31 cellular contexts compared by ENCODE assay signal in genomic region chr5:5183933-5184332, GRCh38. TPM values are rescaled to one million over a fixed set of nuclear protein-coding genes. Genes with fewer than 3 reads are reported as not detected.
"Had no signal": no experiment of that assay in that cellular context is flagged by ENCODE, and none has a peak within 500 bp of the region (broad histone marks: within the 10 kb centered on the region; RNA-seq: fewer than 3 reads in every experiment).

No MANE protein-coding gene starts in this region.

- H3K4me3 Mint-ChIP-seq: activated CD4-positive, alpha-beta memory T cell treated with anti-CD3 and anti-CD28 coated beads, Interleukin-2, amount 10 ng/mL, durations not matched to agents 7 days and 5 days; activated CD4-positive, alpha-beta T cell treated with anti-CD3 and anti-CD28 coated beads, Interleukin-2, amount 10 ng/mL, durations not matched to agents 7 days and 5 days; activated naive CD4-positive, alpha-beta T cell treated with anti-CD3 and anti-CD28 coated beads, Interleukin-2, amount 10 ng/mL, durations not matched to agents 7 days and 5 days; activated naive CD8-positive, alpha-beta T cell treated with anti-CD3 and anti-CD28 coated beads, Interleukin-2, amount 10 ng/mL, durations not matched to agents 7 days and 5 days; activated T-cell treated with anti-CD3 and anti-CD28 coated beads, Interleukin-2, amount 50 U/mL, for 24 hours; T-helper 17 cell had no signal

- H3K36me3 Mint-ChIP-seq: activated naive CD4-positive, alpha-beta T cell treated with anti-CD3 and anti-CD28 coated beads, Interleukin-2, amount 10 ng/mL, durations not matched to agents 7 days and 5 days; activated naive CD8-positive, alpha-beta T cell treated with anti-CD3 and anti-CD28 coated beads, Interleukin-2, amount 10 ng/mL, durations not matched to agents 7 days and 5 days had no signal

- H3K27ac ChIP-seq: foreskin keratinocyte, heart left ventricle, parathyroid adenoma, right atrium auricular region, tibial nerve, WERI-Rb-1 had no signal

- ATAC-seq: esophagus mucosa, foreskin keratinocyte, left cardiac atrium, left ventricle myocardium superior, mucosa of descending colon, T-helper 17 cell had no signal

- H3K4me1 Mint-ChIP-seq: activated CD4-positive, alpha-beta memory T cell treated with anti-CD3 and anti-CD28 coated beads, Interleukin-2, amount 10 ng/mL, durations not matched to agents 7 days and 5 days; activated CD4-positive, alpha-beta T cell treated with anti-CD3 and anti-CD28 coated beads, Interleukin-2, amount 10 ng/mL, durations not matched to agents 7 days and 5 days; activated naive CD4-positive, alpha-beta T cell treated with anti-CD3 and anti-CD28 coated beads, Interleukin-2, amount 10 ng/mL, durations not matched to agents 7 days and 5 days; activated naive CD8-positive, alpha-beta T cell treated with anti-CD3 and anti-CD28 coated beads, Interleukin-2, amount 10 ng/mL, durations not matched to agents 7 days and 5 days; T-helper 17 cell had no signal

- H3K9me3 Mint-ChIP-seq: activated CD4-positive, alpha-beta memory T cell treated with anti-CD3 and anti-CD28 coated beads, Interleukin-2, amount 10 ng/mL, durations not matched to agents 7 days and 5 days; activated CD4-positive, alpha-beta T cell treated with anti-CD3 and anti-CD28 coated beads, Interleukin-2, amount 10 ng/mL, durations not matched to agents 7 days and 5 days; activated naive CD4-positive, alpha-beta T cell treated with anti-CD3 and anti-CD28 coated beads, Interleukin-2, amount 10 ng/mL, durations not matched to agents 7 days and 5 days; activated naive CD8-positive, alpha-beta T cell treated with anti-CD3 and anti-CD28 coated beads, Interleukin-2, amount 10 ng/mL, durations not matched to agents 7 days and 5 days; activated T-cell treated with anti-CD3 and anti-CD28 coated beads, Interleukin-2, amount 50 U/mL, for 24 hours; nephron progenitor cell had no signal

- H2AFZ ChIP-seq: parathyroid adenoma had no signal

- H3K9me3 ChIP-seq: heart left ventricle, mucosa of descending colon, right atrium auricular region, tibial nerve had no signal

- H3K4me1 ChIP-seq: foreskin keratinocyte, heart left ventricle, parathyroid adenoma, right atrium auricular region, tibial nerve had no signal

- H3K36me3 ChIP-seq: heart left ventricle, right atrium auricular region, tibial nerve, WERI-Rb-1 had no signal

- H3K27ac Mint-ChIP-seq: activated CD4-positive, alpha-beta memory T cell treated with anti-CD3 and anti-CD28 coated beads, Interleukin-2, amount 10 ng/mL, durations not matched to agents 7 days and 5 days; activated CD4-positive, alpha-beta T cell treated with anti-CD3 and anti-CD28 coated beads, Interleukin-2, amount 10 ng/mL, durations not matched to agents 7 days and 5 days; activated naive CD4-positive, alpha-beta T cell treated with anti-CD3 and anti-CD28 coated beads, Interleukin-2, amount 10 ng/mL, durations not matched to agents 7 days and 5 days; activated naive CD8-positive, alpha-beta T cell treated with anti-CD3 and anti-CD28 coated beads, Interleukin-2, amount 10 ng/mL, durations not matched to agents 7 days and 5 days; activated T-cell treated with anti-CD3 and anti-CD28 coated beads, Interleukin-2, amount 50 U/mL, for 24 hours; nephron progenitor cell; T-helper 17 cell had no signal

- H3K9ac ChIP-seq: parathyroid adenoma had no signal

- H3K4me3 ChIP-seq: heart left ventricle, mucosa of descending colon, right atrium auricular region, tibial nerve had no signal

- H3K79me2 ChIP-seq: parathyroid adenoma had no signal

- DNase-seq: activated CD4-positive, alpha-beta memory T cell treated with anti-CD3 and anti-CD28 coated beads, Interleukin-2, amount 10 ng/mL, durations not matched to agents 7 days and 5 days; activated CD4-positive, alpha-beta T cell treated with anti-CD3 and anti-CD28 coated beads, Interleukin-2, amount 10 ng/mL, durations not matched to agents 7 days and 5 days; activated CD4-positive, CD25-positive, alpha-beta regulatory T cell treated with anti-CD3 and anti-CD28 coated beads, Interleukin-2, amount 50 U/mL, for 72 hours; activated CD8-positive, alpha-beta memory T cell treated with anti-CD3 and anti-CD28 coated beads, Interleukin-2, amount 50 U/mL, for 48 hours; activated gamma-delta T cell; activated naive CD4-positive, alpha-beta T cell treated with anti-CD3 and anti-CD28 coated beads, Interleukin-2, amount 10 ng/mL, durations not matched to agents 7 days and 5 days; activated naive CD8-positive, alpha-beta T cell treated with anti-CD3 and anti-CD28 coated beads, Interleukin-2, amount 10 ng/mL, durations not matched to agents 7 days and 5 days; activated T-cell treated with anti-CD3 and anti-CD28 coated beads, Interleukin-2, amount 50 U/mL, for 24 hours; caudate nucleus; cortex of kidney; foreskin keratinocyte; heart left ventricle; hypothalamus; left cardiac atrium; left ventricle myocardium superior; mucosa of descending colon; occipital lobe; stimulated activated CD4-positive, alpha-beta T cell treated with anti-CD3 and anti-CD28 coated beads, Interleukin-15, amount 100 ng/mL, for 24 hours; stimulated activated CD4-positive, alpha-beta T cell treated with anti-CD3 and anti-CD28 coated beads, Interleukin-2, amount 100 ng/mL, for 24 hours; stimulated activated naive CD4-positive, alpha-beta T cell treated with Interleukin-2 at 50 U/mL for 16 hours; T-helper 17 cell; T1000; WERI-Rb-1 had no signal

- H3K27me3 ChIP-seq: foreskin keratinocyte, right atrium auricular region, tibial nerve had no signal

RNA-seq across cellular contexts. Expression of gene ADAMTS16, which starts 43.8 kb away (rescaled TPM):
- total RNA-seq: activated CD4-positive, alpha-beta memory T cell treated with anti-CD3 and anti-CD28 coated beads, Interleukin-2, amount 10 ng/mL, durations not matched to agents 7 days and 5 days; activated CD4-positive, alpha-beta T cell treated with anti-CD3 and anti-CD28 coated beads, Interleukin-2, amount 10 ng/mL, durations not matched to agents 7 days and 5 days; activated naive CD8-positive, alpha-beta T cell treated with anti-CD3 and anti-CD28 coated beads, Interleukin-2, amount 10 ng/mL, durations not matched to agents 7 days and 5 days; esophagus mucosa; foreskin keratinocyte; left ventricle myocardium superior; lung microvascular endothelial cell; pulmonary artery endothelial cell; right atrium auricular region; T-helper 17 cell had no signal
- polyA plus RNA-seq: foreskin keratinocyte, heart left ventricle, keratinocyte had no signal
